Comparison of ENCODE assay signal across 29 cellular contexts in the genomic region with DNA sequence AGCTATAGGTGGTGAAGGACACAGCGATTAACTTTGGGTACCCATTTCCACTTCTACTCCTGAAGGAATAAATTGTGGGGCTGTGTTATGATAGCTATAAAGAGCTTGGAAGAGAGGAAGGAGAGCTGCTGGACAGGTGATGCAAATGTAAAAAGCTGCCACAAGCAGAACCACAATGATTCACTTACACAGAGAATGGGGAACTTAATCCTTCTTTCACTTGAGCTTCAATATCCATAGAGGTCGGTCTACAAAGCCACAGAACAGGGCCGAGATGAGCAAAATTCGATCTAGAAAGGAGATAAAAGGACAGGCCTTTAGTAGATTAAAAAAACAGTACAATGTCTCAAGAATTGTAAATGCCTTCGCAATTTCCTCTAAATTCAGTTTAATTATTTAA.
DNase-seq lines count a peak whose midpoint lies in the region; ATAC-seq and TF ChIP-seq lines count a peak whose summit lies in the region.
"Had no signal": no experiment of that assay in that cellular context is flagged by ENCODE, and none has a peak within 500 bp of the region (broad histone marks: within the 10 kb centered on the region; RNA-seq: fewer than 3 reads in every experiment).

No MANE protein-coding gene starts in this region.

- H3K27me3 ChIP-seq in SU-DHL-6 (ENCODE audit: low read length) (no peaks in the 10 kb centered on the region), right cardiac atrium (ENCODE audit: control insufficient read depth, insufficient read depth) (no peaks in the 10 kb centered on the region)
- H3K27me3 ChIP-seq: foreskin keratinocyte, neutrophil, SJCRH30, upper lobe of right lung had no signal

- intact Hi-C loops in right cardiac atrium (cut with DNase I) = no loop called here

- WGBS in right cardiac atrium = 74% methylated on average over 5 of the region's 5 CpGs

- no peaks in the 10 kb centered on the region for H3F3A ChIP-seq in SU-DHL-6 (ENCODE audit: insufficient read depth)

- H3K27me3 Mint-ChIP-seq in activated CD8-positive, alpha-beta T cell treated with anti-CD3 and anti-CD28 coated beads, Interleukin-2, amount 10 ng/mL, durations not matched to agents 7 days and 5 days (ENCODE audit: low read depth) = no peaks in the 10 kb centered on the region
- H3K27me3 Mint-ChIP-seq: activated CD4-positive, alpha-beta T cell treated with anti-CD3 and anti-CD28 coated beads, Interleukin-2, amount 10 ng/mL, durations not matched to agents 24 days and 14 days; activated CD8-positive, alpha-beta memory T cell treated with anti-CD3 and anti-CD28 coated beads, Interleukin-2, amount 10 ng/mL, durations not matched to agents 7 days and 5 days; activated naive CD4-positive, alpha-beta T cell treated with anti-CD3 and anti-CD28 coated beads, Interleukin-2, amount 50 U/mL, for 24 hours; effector memory CD8-positive, alpha-beta T cell had no signal

- H3K9me3 ChIP-seq in SU-DHL-6 (ENCODE audit: insufficient read depth, low read length) (no peaks in the 10 kb centered on the region), right cardiac atrium (ENCODE audit: control insufficient read depth, low read length) (no peaks in the 10 kb centered on the region)
- H3K9me3 ChIP-seq: neutrophil, SJCRH30, upper lobe of right lung had no signal

- H3K27ac ChIP-seq in SU-DHL-6 (ENCODE audit: low read depth, low read length) (no peak overlapping the region), right cardiac atrium (ENCODE audit: low read length) (no peak overlapping the region)
- H3K27ac ChIP-seq: coronary artery, foreskin keratinocyte, neutrophil, SJCRH30, upper lobe of right lung had no signal

- no peaks in the 10 kb centered on the region for H4K20me1 ChIP-seq in SU-DHL-6 (ENCODE audit: low read depth, low read length)

- peaks cover 8% of the 10 kb centered on the region for H3K9me3 Mint-ChIP-seq in activated CD8-positive, alpha-beta T cell treated with anti-CD3 and anti-CD28 coated beads, Interleukin-2, amount 10 ng/mL, durations not matched to agents 7 days and 5 days (ENCODE audit: insufficient read depth)

- CTCF ChIA-PET in activated CD8-positive, alpha-beta T cell treated with anti-CD3 and anti-CD28 coated beads, Interleukin-2, amount 10 ng/mL, durations not matched to agents 7 days and 5 days (lab: Charles Lee) = no interaction called here

- H3K9me2 ChIP-seq in SU-DHL-6 (replicated peaks; ENCODE audit: insufficient read depth, low read length) = no peaks in the 10 kb centered on the region

- no peaks in the 10 kb centered on the region for H3K4me1 ChIP-seq in right cardiac atrium (ENCODE audit: control insufficient read depth, insufficient read depth, low read length)
- H3K4me1 ChIP-seq: foreskin keratinocyte, upper lobe of right lung had no signal

- H3K4me3 Mint-ChIP-seq in activated CD8-positive, alpha-beta T cell treated with anti-CD3 and anti-CD28 coated beads, Interleukin-2, amount 10 ng/mL, durations not matched to agents 7 days and 5 days = no peak overlapping the region
- H3K4me3 Mint-ChIP-seq: activated CD4-positive, alpha-beta T cell treated with anti-CD3 and anti-CD28 coated beads, Interleukin-2, amount 10 ng/mL, durations not matched to agents 24 days and 14 days; activated CD8-positive, alpha-beta memory T cell treated with anti-CD3 and anti-CD28 coated beads, Interleukin-2, amount 10 ng/mL, durations not matched to agents 7 days and 5 days; activated naive CD4-positive, alpha-beta T cell treated with anti-CD3 and anti-CD28 coated beads, Interleukin-2, amount 50 U/mL, for 24 hours; CD14-positive monocyte; effector memory CD8-positive, alpha-beta T cell; T-helper 1 cell treated with Interleukin-12 subunit alpha and Interleukin-12 subunit beta and Interleukin-4 antibody, amounts not matched to agents 30 μg/mL and 1 μg/mL, for 36 hours had no signal

- peak overlapping the region; percentile 79 for H2AFZ ChIP-seq in SU-DHL-6 (ENCODE audit: low read depth, low read length, severe bottlenecking)

- no peaks in the 10 kb centered on the region for H3K4me1 Mint-ChIP-seq in activated CD8-positive, alpha-beta T cell treated with anti-CD3 and anti-CD28 coated beads, Interleukin-2, amount 10 ng/mL, durations not matched to agents 7 days and 5 days (ENCODE audit: low read depth)
- H3K4me1 Mint-ChIP-seq: activated CD4-positive, alpha-beta T cell treated with anti-CD3 and anti-CD28 coated beads, Interleukin-2, amount 10 ng/mL, durations not matched to agents 24 days and 14 days; activated CD8-positive, alpha-beta memory T cell treated with anti-CD3 and anti-CD28 coated beads, Interleukin-2, amount 10 ng/mL, durations not matched to agents 7 days and 5 days; activated naive CD4-positive, alpha-beta T cell treated with anti-CD3 and anti-CD28 coated beads, Interleukin-2, amount 50 U/mL, for 24 hours; CD14-positive monocyte had no signal

- H3K36me3 Mint-ChIP-seq in activated CD8-positive, alpha-beta T cell treated with anti-CD3 and anti-CD28 coated beads, Interleukin-2, amount 10 ng/mL, durations not matched to agents 7 days and 5 days (ENCODE audit: low read depth) = no peaks in the 10 kb centered on the region
- H3K36me3 Mint-ChIP-seq: activated CD8-positive, alpha-beta memory T cell treated with anti-CD3 and anti-CD28 coated beads, Interleukin-2, amount 10 ng/mL, durations not matched to agents 7 days and 5 days; activated naive CD4-positive, alpha-beta T cell treated with anti-CD3 and anti-CD28 coated beads, Interleukin-2, amount 50 U/mL, for 24 hours; CD14-positive monocyte had no signal

- no peaks in the 10 kb centered on the region for H3K79me2 ChIP-seq in SU-DHL-6 (ENCODE audit: insufficient read depth, low read length)

- H3K27ac Mint-ChIP-seq in activated CD8-positive, alpha-beta T cell treated with anti-CD3 and anti-CD28 coated beads, Interleukin-2, amount 10 ng/mL, durations not matched to agents 7 days and 5 days = no peak overlapping the region
- H3K27ac Mint-ChIP-seq: activated CD4-positive, alpha-beta T cell treated with anti-CD3 and anti-CD28 coated beads, Interleukin-2, amount 10 ng/mL, durations not matched to agents 24 days and 14 days; activated CD8-positive, alpha-beta memory T cell treated with anti-CD3 and anti-CD28 coated beads, Interleukin-2, amount 10 ng/mL, durations not matched to agents 7 days and 5 days; activated naive CD4-positive, alpha-beta T cell treated with anti-CD3 and anti-CD28 coated beads, Interleukin-2, amount 50 U/mL, for 24 hours; CD14-positive monocyte; effector memory CD8-positive, alpha-beta T cell; T-helper 1 cell treated with Interleukin-12 subunit alpha and Interleukin-12 subunit beta and Interleukin-4 antibody, amounts not matched to agents 30 μg/mL and 1 μg/mL, for 36 hours had no signal

- H3K36me3 ChIP-seq in SU-DHL-6 (ENCODE audit: low read length) = no peaks in the 10 kb centered on the region
- H3K36me3 ChIP-seq: neutrophil, SJCRH30, upper lobe of right lung had no signal

- ATAC-seq in GM18499 (IDR thresholded peaks at IDR 0.05; ENCODE audit: insufficient read depth, unreplicated experiment) = peak; percentile 72
- ATAC-seq in HG02981 (IDR thresholded peaks at IDR 0.05; ENCODE audit: unreplicated experiment) = peak; percentile 47
- no peak for ATAC-seq in right cardiac atrium
- no peak for ATAC-seq in activated CD8-positive, alpha-beta T cell treated with anti-CD3 and anti-CD28 coated beads, Interleukin-2, amount 10 ng/mL, durations not matched to agents 7 days and 5 days
- ATAC-seq: activated CD8-positive, alpha-beta memory T cell treated with anti-CD3 and anti-CD28 coated beads, Interleukin-2, amount 10 ng/mL, durations not matched to agents 7 days and 5 days; effector memory CD8-positive, alpha-beta T cell; esophagus mucosa; foreskin keratinocyte; left cardiac atrium; Panc1; upper lobe of right lung had no signal

- DNase-seq in NOMO-1 (lab: John Stamatoyannopoulos, UW; ENCODE audit: unreplicated experiment in 2 of 2) (peak; percentile 45 to 83), mucosa of gallbladder (ENCODE audit: low spot score) (no peak), right cardiac atrium (no peak)
- DNase-seq in stimulated activated CD4-positive, alpha-beta T cell treated with anti-CD3 and anti-CD28 coated beads, Interleukin-2, amount 100 ng/mL, for 24 hours = no peak
- no peak for DNase-seq in activated CD8-positive, alpha-beta T cell treated with anti-CD3 and anti-CD28 coated beads, Interleukin-2, amount 10 ng/mL, durations not matched to agents 7 days and 5 days
- DNase-seq: activated CD4-positive, alpha-beta T cell treated with anti-CD3 and anti-CD28 coated beads, Interleukin-2, amount 10 ng/mL, durations not matched to agents 24 days and 14 days; activated CD8-positive, alpha-beta memory T cell treated with anti-CD3 and anti-CD28 coated beads, Interleukin-2, amount 10 ng/mL, durations not matched to agents 7 days and 5 days; Calu3; effector memory CD8-positive, alpha-beta T cell; foreskin keratinocyte; left cardiac atrium; mesenchymal stem cell; MM.1S; NCI-H187; small intestine; stimulated activated CD4-positive, alpha-beta T cell treated with anti-CD3 and anti-CD28 coated beads, Interleukin-1b, Interleukin-23, amount 100 ng/mL, for 48 hours; substantia nigra; upper lobe of right lung had no signal

- POLR2A ChIA-PET in activated CD8-positive, alpha-beta T cell treated with anti-CD3 and anti-CD28 coated beads, Interleukin-2, amount 10 ng/mL, durations not matched to agents 7 days and 5 days (lab: Charles Lee) = no interaction called here

- H3K4me2 ChIP-seq in SU-DHL-6 (ENCODE audit: low read depth, low read length, poor library complexity, severe bottlenecking) = no peak overlapping the region

- TF ChIP-seq CTCF in SU-DHL-6 (IDR thresholded peaks at IDR 0.05; ENCODE audit: insufficient read depth, low read length, poor library complexity, severe bottlenecking) = no peak

- H3K4me3 ChIP-seq in SU-DHL-6 (ENCODE audit: insufficient read depth, low read length, poor library complexity, severe bottlenecking) (no peak overlapping the region), right cardiac atrium (ENCODE audit: low read length) (no peak overlapping the region)
- H3K4me3 ChIP-seq: coronary artery, SJCRH30, upper lobe of right lung had no signal

- no peak overlapping the region for H3K9ac ChIP-seq in SU-DHL-6 (ENCODE audit: low read length)

Comparison
In these comparisons a context has a peak if more than half of its experiments do, and no peak if none do; other contexts are left out.
1. ATAC-seq: peak in GM18499 (single experiment) and HG02981 (single experiment); none in right cardiac atrium (0 of 2) and activated CD8-positive, alpha-beta T cell treated with anti-CD3 and anti-CD28 coated beads, Interleukin-2, amount 10 ng/mL, durations not matched to agents 7 days and 5 days (single experiment).
2. DNase-seq: peak in NOMO-1 (2 of 2); none in mucosa of gallbladder (single experiment), right cardiac atrium (0 of 3), stimulated activated CD4-positive, alpha-beta T cell treated with anti-CD3 and anti-CD28 coated beads, Interleukin-2, amount 100 ng/mL, for 24 hours (0 of 2) and activated CD8-positive, alpha-beta T cell treated with anti-CD3 and anti-CD28 coated beads, Interleukin-2, amount 10 ng/mL, durations not matched to agents 7 days and 5 days (single experiment).